In genomic region chr3:197892162-197892561, GRCh38 we compare ENCODE assay signal across 37 cellular contexts.
"Had no signal": no experiment of that assay in that cellular context is flagged by ENCODE, and none has a peak within 500 bp of the region (broad histone marks: within the 10 kb centered on the region; RNA-seq: fewer than 3 reads in every experiment).

No MANE protein-coding gene starts in this region.

- H3K36me3 Mint-ChIP-seq: activated naive CD4-positive, alpha-beta T cell treated with anti-CD3 and anti-CD28 coated beads, Interleukin-2, amount 50 U/mL, for 72 hours had no signal

- H3K27me3 ChIP-seq: adrenal gland had no signal

- H3K4me3 Mint-ChIP-seq: activated B cell treated with CpG ODN at 0.5 μM for 24 hours; activated CD4-positive, alpha-beta memory T cell treated with anti-CD3 and anti-CD28 coated beads for 36 hours; activated naive CD4-positive, alpha-beta T cell treated with anti-CD3 and anti-CD28 coated beads for 36 hours; activated T-cell treated with anti-CD3 and anti-CD28 coated beads, Interleukin-2, amount 50 U/mL, for 4 hours; activated T-helper 1 cell treated with anti-CD3 and anti-CD28 coated beads, Interleukin-12 subunit alpha, Interleukin-12 subunit beta, Interleukin-2, Interleukin-4 antibody, amounts not matched to agents 30 ng/mL and 10 ng/mL and 1 ng/mL, durations not matched to agents 14 hours and 24 hours and 36 hours; brain; T-helper 1 cell treated with Interleukin-12 subunit alpha and Interleukin-12 subunit beta and Interleukin-4 antibody, amounts not matched to agents 30 μg/mL and 1 μg/mL, for 36 hours; T-helper 2 cell treated with Interferon-gamma antibody and Interleukin-4, amounts not matched to agents 5 μg/mL and 100 μg/mL, for 36 hours had no signal

- H3K27ac ChIP-seq: adrenal gland, KMS-11, RWPE1 had no signal

- H3K9me3 ChIP-seq: adrenal gland had no signal

- H3K9ac ChIP-seq: KMS-11 had no signal

- H3K36me3 ChIP-seq: adrenal gland had no signal

- H3K4me2 ChIP-seq: KMS-11 had no signal

- H3K4me1 ChIP-seq: adrenal gland had no signal

- H3K4me3 ChIP-seq: adrenal gland had no signal

- H3K4me1 Mint-ChIP-seq: activated B cell treated with CpG ODN at 0.5 μM for 24 hours had no signal

- FAIRE-seq: bronchial epithelial cell, RCC 7860 had no signal

- H3K27me3 Mint-ChIP-seq: activated B cell treated with CpG ODN at 0.5 μM for 24 hours; activated CD4-positive, alpha-beta memory T cell treated with anti-CD3 and anti-CD28 coated beads for 36 hours; brain had no signal

- DNase-seq: activated B cell treated with CpG ODN at 0.5 μM for 24 hours; activated CD4-positive, alpha-beta memory T cell treated with anti-CD3 and anti-CD28 coated beads for 36 hours; activated CD4-positive, alpha-beta T cell treated with anti-CD3 and anti-CD28 coated beads for 4 hours; activated CD4-positive, alpha-beta T cell treated with anti-CD3 and anti-CD28 coated beads, Interleukin-2, amount 50 U/mL, for 1 hour; activated CD4-positive, CD25-positive, alpha-beta regulatory T cell treated with anti-CD3 and anti-CD28 coated beads, Interleukin-2, amount 50 U/mL, for 72 hours; activated CD8-positive, alpha-beta memory T cell treated with anti-CD3 and anti-CD28 coated beads, Interleukin-2, amount 50 U/mL, for 4 hours; activated gamma-delta T cell treated with Interleukin-2 at 50 U/mL for 16 hours; activated naive CD4-positive, alpha-beta T cell treated with anti-CD3 and anti-CD28 coated beads for 36 hours; activated T-cell treated with anti-CD3 and anti-CD28 coated beads for 4 hours; activated T-cell treated with anti-CD3 and anti-CD28 coated beads, Interleukin-2, amount 50 U/mL, for 4 hours; adrenal gland; anterior cingulate cortex; caudate nucleus; cerebellar nuclear complex; NCI-H1092 treated with DMSO at 0.1 percent for 48 hours; NCI-H1417; NCI-H146; NCI-H187; NCI-H2029 treated with DMSO at 0.1 percent for 48 hours; NCI-H2107; NCI-H2171; NCI-H510A; NCI-H526; NCI-H748 treated with DMSO at 0.1 percent for 48 hours; NK-92 treated with Interleukin-12 subunit alpha and Interleukin-12 subunit beta, amount 100 ng/mL, for 24 hours; PC-3; SIG-M5 had no signal

- H3K9me3 Mint-ChIP-seq: activated B cell treated with CpG ODN at 0.5 μM for 24 hours; activated CD4-positive, alpha-beta memory T cell treated with anti-CD3 and anti-CD28 coated beads for 36 hours; activated naive CD4-positive, alpha-beta T cell treated with anti-CD3 and anti-CD28 coated beads for 36 hours; activated naive CD4-positive, alpha-beta T cell treated with anti-CD3 and anti-CD28 coated beads, Interleukin-2, amount 50 U/mL, for 72 hours; activated T-cell treated with anti-CD3 and anti-CD28 coated beads, Interleukin-2, amount 50 U/mL, for 4 hours; activated T-helper 1 cell treated with anti-CD3 and anti-CD28 coated beads, Interleukin-12 subunit alpha, Interleukin-12 subunit beta, Interleukin-2, Interleukin-4 antibody, amounts not matched to agents 30 ng/mL and 10 ng/mL and 1 ng/mL, durations not matched to agents 14 hours and 24 hours and 36 hours; brain; T-helper 1 cell treated with Interleukin-12 subunit alpha and Interleukin-12 subunit beta and Interleukin-4 antibody, amounts not matched to agents 30 μg/mL and 1 μg/mL, for 36 hours; T-helper 2 cell treated with Interferon-gamma antibody and Interleukin-4, amounts not matched to agents 5 μg/mL and 100 μg/mL, for 36 hours had no signal

- H3K27ac Mint-ChIP-seq: activated B cell treated with CpG ODN at 0.5 μM for 24 hours; activated CD4-positive, alpha-beta memory T cell treated with anti-CD3 and anti-CD28 coated beads for 36 hours; activated naive CD4-positive, alpha-beta T cell treated with anti-CD3 and anti-CD28 coated beads for 36 hours; activated naive CD4-positive, alpha-beta T cell treated with anti-CD3 and anti-CD28 coated beads, Interleukin-2, amount 50 U/mL, for 72 hours; activated T-helper 1 cell treated with anti-CD3 and anti-CD28 coated beads, Interleukin-12 subunit alpha, Interleukin-12 subunit beta, Interleukin-2, Interleukin-4 antibody, amounts not matched to agents 30 ng/mL and 10 ng/mL and 1 ng/mL, durations not matched to agents 14 hours and 24 hours and 36 hours; brain; T-helper 1 cell treated with Interleukin-12 subunit alpha and Interleukin-12 subunit beta and Interleukin-4 antibody, amounts not matched to agents 30 μg/mL and 1 μg/mL, for 36 hours; T-helper 2 cell treated with Interferon-gamma antibody and Interleukin-4, amounts not matched to agents 5 μg/mL and 100 μg/mL, for 36 hours had no signal

- ATAC-seq: activated naive CD4-positive, alpha-beta T cell treated with anti-CD3 and anti-CD28 coated beads, Interleukin-2, amount 50 U/mL, for 72 hours; activated T-cell treated with anti-CD3 and anti-CD28 coated beads, Interleukin-2, amount 50 U/mL, for 4 hours; PC-3; Right ventricle myocardium inferior had no signal
